16 cellular contexts compared by ENCODE assay signal in genomic region chr7:17988858-17989257, GRCh38. TPM values are rescaled to one million over a fixed set of nuclear protein-coding genes. Genes with fewer than 3 reads are reported as not detected.
DNase-seq lines count a peak whose midpoint lies in the region; ATAC-seq, FAIRE-seq and TF ChIP-seq lines count a peak whose summit lies in the region.
"Had no signal": no experiment of that assay in that cellular context is flagged by ENCODE, and none has a peak within 500 bp of the region (broad histone marks: within the 10 kb centered on the region; RNA-seq: fewer than 3 reads in every experiment).

No MANE protein-coding gene starts in this region.

- no peak for TF ChIP-seq EP300 in H1 (IDR thresholded peaks at IDR 0.05; ENCODE audit: borderline replicate concordance in 1 of 2, low read depth in 2 of 2, low read length in 2 of 2)

- peaks cover 3% of the 10 kb centered on the region; the same call in 1 of the 2 replicates for H3K9me1 ChIP-seq in IMR-90 (ENCODE audit: insufficient read depth, low read length)

- DNase-seq in GM23338 (ENCODE audit: low spot score) (peak; percentile 44), IMR-90 (no peak), H1 (ENCODE audit: low read depth in 1 of 2, low spot score in 2 of 2) (no peak), neuronal stem cell (ENCODE audit: low spot score) (no peak), small intestine (no peak), HuH-7 (ENCODE audit: low spot score) (no peak)
- DNase-seq: CD4-positive, CD25-positive, alpha-beta regulatory T cell; DMS 273 treated with DMSO at 0.1 percent for 48 hours; KG1 had no signal

- 64% methylated on average over 3 of the region's 6 CpGs; no CpG with 5 or more reads in 1 of the 2 experiments for WGBS in IMR-90 (ENCODE audit: extremely low coverage in 2 of 2, insufficient read length in 1 of 2), 2 experiments
- 85% methylated on average over 6 of the region's 6 CpGs; no CpG with 5 or more reads in 1 of the 2 experiments for WGBS in H1 (ENCODE audit: extremely low coverage in 1 of 2, insufficient coverage in 1 of 2, insufficient read length in 1 of 2, insufficient replicate concordance in 2 of 2, low coverage in 1 of 2, low lambda C conversion rate in 2 of 2, missing lambda C conversion rate in 1 of 2), 2 experiments
- no CpG with 5 or more reads among the region's 6 CpGs for WGBS in neuronal stem cell (ENCODE audit: extremely low coverage in 2 of 2, insufficient read length in 2 of 2, insufficient replicate concordance in 1 of 2), 2 donors
- 92 to 95% (median 95%) methylated on average over 6 of the region's 6 CpGs for WGBS in small intestine, 3 donors

- H3K14ac ChIP-seq in IMR-90 (replicated peaks; ENCODE audit: low read depth, low read length) (no peak overlapping the region), H1 (ENCODE audit: insufficient read length) (no peak overlapping the region), neuronal stem cell (ENCODE audit: low read length) (no peak overlapping the region)

- no peak overlapping the region for H2BK5ac ChIP-seq in IMR-90 (ENCODE audit: low read depth, low read length, poor library complexity, severe bottlenecking)
- H2BK5ac ChIP-seq in H1 (ENCODE audit: low read depth, low read length), result no peak overlapping the region
- no peak overlapping the region for H2BK5ac ChIP-seq in neuronal stem cell (ENCODE audit: low read length)

- H3K9me3 ChIP-seq in IMR-90 (ENCODE audit: control insufficient read depth, insufficient read depth, low read length) (no peaks in the 10 kb centered on the region), H1 (ENCODE audit: insufficient read depth in 2 of 2, low read depth in 1 of 2, low read length in 1 of 2) (no peaks in the 10 kb centered on the region), neuronal stem cell (replicated peaks in 1 of 2; ENCODE audit: control insufficient read depth in 2 of 2, insufficient read depth in 1 of 2, low read depth in 1 of 2, low read length in 2 of 2) (no peaks in the 10 kb centered on the region), small intestine (ENCODE audit: control insufficient read depth, low read depth) (no peaks in the 10 kb centered on the region)
- H3K9me3 ChIP-seq: BLaER1 treated with 17β-estradiol and CSF1 and Interleukin-3, amounts not matched to agents 10 nM and 100 nM had no signal

- H4K8ac ChIP-seq in IMR-90 (ENCODE audit: low read depth in 2 of 2, low read length in 2 of 2) (no peak overlapping the region), H1 (ENCODE audit: extremely low read depth, insufficient read depth, low read length) (no peak overlapping the region; the same call in 1 of the 2 replicates), neuronal stem cell (ENCODE audit: low read depth, low read length) (peak overlapping the region; percentile 19)

- H2BK15ac ChIP-seq in IMR-90 (ENCODE audit: low read depth, low read length), result 0 out of 3 replicates have a peak overlapping the region, but pooled peaks have one; percentile 33
- H2BK15ac ChIP-seq in H1 (ENCODE audit: low read length), result no peak overlapping the region
- no peak overlapping the region for H2BK15ac ChIP-seq in neuronal stem cell (ENCODE audit: low read length)

- no peak overlapping the region for H4K5ac ChIP-seq in IMR-90 (ENCODE audit: low read depth, low read length)
- no peak overlapping the region for H4K5ac ChIP-seq in H1 (ENCODE audit: insufficient read length, low read depth, low read length)

- H3K36me3 ChIP-seq in GM23338 (ENCODE audit: insufficient read depth), result no peaks in the 10 kb centered on the region
- no peaks in the 10 kb centered on the region for H3K36me3 ChIP-seq in IMR-90 (ENCODE audit: control insufficient read depth, insufficient read depth, low read length)
- H3K36me3 ChIP-seq in H1 (ENCODE audit: control insufficient read depth in 2 of 4, insufficient read depth in 4 of 4, low read length in 3 of 4), result no peaks in the 10 kb centered on the region
- no peaks in the 10 kb centered on the region for H3K36me3 ChIP-seq in neuronal stem cell (replicated peaks in 1 of 2; ENCODE audit: control insufficient read depth in 2 of 2, insufficient read depth in 2 of 2, low read length in 2 of 2)
- no peaks in the 10 kb centered on the region for H3K36me3 ChIP-seq in small intestine (ENCODE audit: control insufficient read depth in 2 of 2, insufficient read depth in 2 of 2, low read length in 2 of 2)
- H3K36me3 ChIP-seq: BLaER1 treated with 17β-estradiol and CSF1 and Interleukin-3, amounts not matched to agents 10 nM and 100 nM had no signal

- no peak overlapping the region for H3K18ac ChIP-seq in IMR-90 (ENCODE audit: low read depth, low read length)
- H3K18ac ChIP-seq in H1 (ENCODE audit: extremely low read depth, low read length), result no peak overlapping the region
- H3K18ac ChIP-seq in neuronal stem cell (ENCODE audit: low read length), result no peak overlapping the region

- H2AK5ac ChIP-seq in IMR-90 (ENCODE audit: low read depth, low read length) (peak overlapping the region; percentile 48; the same call in 1 of the 2 replicates), H1 (ENCODE audit: low read depth, low read length) (no peak overlapping the region), neuronal stem cell (ENCODE audit: low read depth, low read length) (no peak overlapping the region)

- no peak overlapping the region for H3K9ac ChIP-seq in IMR-90 (ENCODE audit: low read depth, low read length)
- H3K9ac ChIP-seq in H1 (replicated peaks in 1 of 4; ENCODE audit: extremely low read depth in 1 of 4, low read depth in 3 of 4, low read length in 3 of 4), result no peak overlapping the region
- no peak overlapping the region for H3K9ac ChIP-seq in neuronal stem cell (ENCODE audit: low read depth, low read length, poor library complexity)
- H3K9ac ChIP-seq: BLaER1 treated with 17β-estradiol and CSF1 and Interleukin-3, amounts not matched to agents 10 nM and 100 nM had no signal

- no peak overlapping the region for H4K91ac ChIP-seq in IMR-90 (ENCODE audit: insufficient read depth, low read depth, low read length)
- H4K91ac ChIP-seq in H1 (replicated peaks; ENCODE audit: insufficient read length, low read length), result no peak overlapping the region
- H4K91ac ChIP-seq in neuronal stem cell (ENCODE audit: low read depth, low read length, poor library complexity), result no peak overlapping the region

- H3K27me3 ChIP-seq in GM23338 (ENCODE audit: insufficient read depth) (no peaks in the 10 kb centered on the region), IMR-90 (ENCODE audit: control insufficient read depth, insufficient read depth, low read length) (no peaks in the 10 kb centered on the region), H1 (replicated peaks in 1 of 4; ENCODE audit: control insufficient read depth in 3 of 4, extremely low read depth in 1 of 4, insufficient read depth in 3 of 4, low read length in 3 of 4) (no peaks in the 10 kb centered on the region), neuronal stem cell (ENCODE audit: control insufficient read depth in 3 of 3, insufficient read depth in 3 of 3, low read depth in 1 of 3, low read length in 3 of 3) (no peaks in the 10 kb centered on the region), small intestine (ENCODE audit: control insufficient read depth in 2 of 2, insufficient read depth in 2 of 2, low read length in 2 of 2) (no peaks in the 10 kb centered on the region)
- H3K27me3 ChIP-seq: BLaER1 treated with 17β-estradiol and CSF1 and Interleukin-3, amounts not matched to agents 10 nM and 100 nM had no signal

- H3K4me1 ChIP-seq in GM23338 (ENCODE audit: insufficient read depth), result no peaks in the 10 kb centered on the region
- peaks cover 2% of the 10 kb centered on the region; the same call in 1 of the 2 replicates for H3K4me1 ChIP-seq in IMR-90 (ENCODE audit: control insufficient read depth, insufficient read depth, low read length)
- H3K4me1 ChIP-seq in H1 (replicated peaks in 1 of 4; ENCODE audit: control insufficient read depth in 3 of 4, insufficient read depth in 4 of 4, low read length in 3 of 4), result no peaks in the 10 kb centered on the region
- peaks cover 0 to 5% of the 10 kb centered on the region in 2 donors for H3K4me1 ChIP-seq in neuronal stem cell (ENCODE audit: control insufficient read depth in 2 of 2, insufficient read depth in 1 of 2, low read depth in 1 of 2, low read length in 2 of 2)
- H3K4me1 ChIP-seq in small intestine (ENCODE audit: control insufficient read depth in 2 of 2, insufficient read depth in 1 of 2, low read depth in 1 of 2, low read length in 1 of 2), result no peaks in the 10 kb centered on the region

- no peaks in the 10 kb centered on the region for H3K36me3 Mint-ChIP-seq in GM23338 (ENCODE audit: low read depth)
- H3K36me3 Mint-ChIP-seq: CD4-positive, CD25-positive, alpha-beta regulatory T cell had no signal

- H2AFZ ChIP-seq in GM23338 (peak overlapping the region; percentile 53; the same call in 1 of the 2 replicates), IMR-90 (replicated peaks; ENCODE audit: low read length, poor library complexity) (no peak overlapping the region), H1 (ENCODE audit: low read length) (peak overlapping the region; percentile 8; the same call in 1 of the 2 replicates), neuronal stem cell (ENCODE audit: low read length) (no peak overlapping the region)

- H3K27me3 Mint-ChIP-seq in GM23338 (ENCODE audit: insufficient read depth, low read depth, poor library complexity), result peaks cover 5% of the 10 kb centered on the region
- H3K27me3 Mint-ChIP-seq: CD4-positive, CD25-positive, alpha-beta regulatory T cell had no signal

- no peak overlapping the region for H3K4me2 ChIP-seq in GM23338
- H3K4me2 ChIP-seq in IMR-90 (ENCODE audit: low read depth, low read length), result no peak overlapping the region
- no peak overlapping the region for H3K4me2 ChIP-seq in H1 (ENCODE audit: insufficient read depth in 1 of 2, low read depth in 2 of 2, low read length in 2 of 2)
- H3K4me2 ChIP-seq in neuronal stem cell (ENCODE audit: insufficient read depth, low read length, poor library complexity, severe bottlenecking), result no peak overlapping the region

- peaks cover 6% of the 10 kb centered on the region; the same call in 2 of the 3 replicates for H3K4me1 Mint-ChIP-seq in GM23338
- H3K4me1 Mint-ChIP-seq: CD4-positive, CD25-positive, alpha-beta regulatory T cell had no signal

- no peaks in the 10 kb centered on the region for H4K20me1 ChIP-seq in GM23338 (replicated peaks; ENCODE audit: insufficient read depth)
- no peaks in the 10 kb centered on the region for H4K20me1 ChIP-seq in IMR-90 (ENCODE audit: insufficient read depth, low read length)
- no peaks in the 10 kb centered on the region for H4K20me1 ChIP-seq in H1 (replicated peaks in 1 of 2; ENCODE audit: control insufficient read depth in 1 of 2, insufficient read depth in 2 of 2, low read length in 2 of 2)
- H4K20me1 ChIP-seq: BLaER1 treated with 17β-estradiol and CSF1 and Interleukin-3, amounts not matched to agents 10 nM and 100 nM had no signal

- CTCF ChIA-PET in IMR-90 (lab: Yijun Ruan, JAX), result no interaction called here
- CTCF ChIA-PET in H1 (lab: Charles Lee; ENCODE audit: partially characterized antibody), result interaction anchor here (0.7 to 12.3 kb wide), 7 partner anchors 10 to 366 kb away, joined by 3 to 149 read pairs (median 4); no protein-coding TSS in a partner anchor

- no peaks in the 10 kb centered on the region for H3K9me3 Mint-ChIP-seq in GM23338

- no TSS peak for BruUV-seq in IMR-90 (replicated peaks; lab: Mats Ljungman, UMichigan)

- in situ Hi-C loops in IMR-90 (cut with MboI; ENCODE audit: low sequenced_read_pairs), result no loop called here

- H3K4ac ChIP-seq in IMR-90 (ENCODE audit: low read depth, low read length) (no peak overlapping the region), H1 (replicated peaks; ENCODE audit: insufficient read length, low read depth, low read length) (no peak overlapping the region), neuronal stem cell (ENCODE audit: low read length) (no peak overlapping the region)

- H3K27ac ChIP-seq in GM23338 (ENCODE audit: low read depth) (no peak overlapping the region), IMR-90 (ENCODE audit: insufficient read depth, low read length) (no peak overlapping the region), H1 (ENCODE audit: low read depth, low read length) (no peak overlapping the region), neuronal stem cell (replicated peaks; ENCODE audit: low read length) (no peak overlapping the region), small intestine (ENCODE audit: low read depth in 1 of 2, low read length in 1 of 2) (no peak overlapping the region)
- H3K27ac ChIP-seq: BLaER1 treated with 17β-estradiol and CSF1 and Interleukin-3, amounts not matched to agents 10 nM and 100 nM had no signal

- H2BK20ac ChIP-seq in IMR-90 (ENCODE audit: low read depth, low read length) (no peak overlapping the region), H1 (ENCODE audit: low read length) (no peak overlapping the region)

- intact Hi-C loops in IMR-90 (cut with micrococcal nuclease), result no loop called here

- TF ChIP-seq RAD21 in IMR-90 (IDR thresholded peaks at IDR 0.05; ENCODE audit: low read length) (no peak), H1 (IDR thresholded peaks at IDR 0.05 in 1 of 2, conservative IDR thresholded peaks at IDR 0.05 in 1 of 2; ENCODE audit: low read depth in 2 of 2, low read length in 2 of 2) (peak; percentile 38 to 53)

- no peaks in the 10 kb centered on the region for H3F3A ChIP-seq in GM23338 (replicated peaks; ENCODE audit: low read depth)

- H3K27ac Mint-ChIP-seq in GM23338, result no peak overlapping the region
- H3K27ac Mint-ChIP-seq: CD4-positive, CD25-positive, alpha-beta regulatory T cell had no signal

- ATAC-seq in GM23338, result peak; percentile 62
- ATAC-seq in IMR-90 (ENCODE audit: low read depth), result no peak
- ATAC-seq in HG03565 (IDR thresholded peaks at IDR 0.05; ENCODE audit: unreplicated experiment), result no peak

- H2BK120ac ChIP-seq in IMR-90 (ENCODE audit: low read depth, low read length) (no peak overlapping the region; the same call in 1 of the 2 replicates), H1 (replicated peaks; ENCODE audit: low read depth, low read length) (no peak overlapping the region), neuronal stem cell (ENCODE audit: low read depth, low read length) (no peak overlapping the region)

- no peak overlapping the region for H3K56ac ChIP-seq in IMR-90 (ENCODE audit: extremely low read depth, insufficient read depth, low read length)
- no peak overlapping the region for H3K56ac ChIP-seq in H1 (replicated peaks; ENCODE audit: insufficient read length, low read depth, low read length)

- H2AK9ac ChIP-seq in IMR-90 (replicated peaks; ENCODE audit: low read depth, low read length, poor library complexity), result no peak overlapping the region

- no peaks in the 10 kb centered on the region for H3K23me2 ChIP-seq in H1 (ENCODE audit: low read depth, low read length)

- no peak overlapping the region for H3K4me3 Mint-ChIP-seq in GM23338
- H3K4me3 Mint-ChIP-seq: CD4-positive, CD25-positive, alpha-beta regulatory T cell had no signal

- dilution Hi-C loops in IMR-90 (cut with HindIII; ENCODE audit: low sequenced_read_pairs, unreplicated experiment), result no loop called here

- POLR2A ChIA-PET in IMR-90 (lab: Charles Lee; ENCODE audit: unreplicated experiment), result no interaction called here
- POLR2A ChIA-PET in H1 (lab: Charles Lee; ENCODE audit: partially characterized antibody), result no interaction called here

- H3K23ac ChIP-seq in IMR-90 (ENCODE audit: low read depth, low read length) (no peak overlapping the region), H1 (ENCODE audit: insufficient read length) (no peak overlapping the region), neuronal stem cell (ENCODE audit: low read depth, low read length, poor library complexity) (no peak overlapping the region)

- H3K9me2 ChIP-seq in GM23338 (ENCODE audit: insufficient read depth), result no peaks in the 10 kb centered on the region

- H3K4me3 ChIP-seq in GM23338, result no peak overlapping the region
- H3K4me3 ChIP-seq in IMR-90 (ENCODE audit: insufficient read depth, low read depth, low read length), result no peak overlapping the region
- no peak overlapping the region for H3K4me3 ChIP-seq in H1 (ENCODE audit: extremely low read depth in 1 of 4, insufficient read depth in 2 of 4, low read depth in 3 of 4, low read length in 4 of 4)
- no peak overlapping the region for H3K4me3 ChIP-seq in neuronal stem cell (ENCODE audit: low read length in 2 of 2)
- no peak overlapping the region for H3K4me3 ChIP-seq in small intestine (ENCODE audit: low read depth in 1 of 2, low read length in 2 of 2)
- H3K4me3 ChIP-seq: BLaER1 treated with 17β-estradiol and CSF1 and Interleukin-3, amounts not matched to agents 10 nM and 100 nM had no signal

- no peak for TF ChIP-seq POLR2A in IMR-90 (IDR thresholded peaks at IDR 0.05; ENCODE audit: low read depth, low read length)
- no peak for TF ChIP-seq POLR2A in H1 (IDR thresholded peaks at IDR 0.05; ENCODE audit: control extremely low read depth in 1 of 2, low read depth in 2 of 2, low read length in 2 of 2)

- no peak for FAIRE-seq in H1 (lab: Jason Lieb, UNC)
- FAIRE-seq in small intestine (lab: Jason Lieb, UNC), result no peak
- FAIRE-seq: H54, HepG2, HTR-8/SVneo had no signal

- H2BK12ac ChIP-seq in H1 (ENCODE audit: low read depth, low read length) (no peak overlapping the region), neuronal stem cell (ENCODE audit: low read length) (no peak overlapping the region)

- H3K79me2 ChIP-seq in GM23338 (replicated peaks; ENCODE audit: insufficient read depth) (no peaks in the 10 kb centered on the region), H1 (ENCODE audit: control insufficient read depth in 1 of 2, insufficient read depth in 2 of 2, low read length in 2 of 2) (no peaks in the 10 kb centered on the region)

- H3K79me1 ChIP-seq in IMR-90 (ENCODE audit: low read depth in 1 of 2, low read length in 2 of 2) (no peaks in the 10 kb centered on the region), H1 (ENCODE audit: low read depth, low read length) (no peaks in the 10 kb centered on the region), neuronal stem cell (ENCODE audit: low read depth, low read length) (no peaks in the 10 kb centered on the region)

- TF ChIP-seq CTCF in GM23338 (conservative IDR thresholded peaks at IDR 0.05; ENCODE audit: low read depth in 2 of 2) (peak; percentile 28 to 62; a peak in 3 of 4 replicates), IMR-90 (conservative IDR thresholded peaks at IDR 0.05; ENCODE audit: low read depth, low read length) (no peak), H1 (IDR thresholded peaks at IDR 0.05; ENCODE audit: control extremely low read depth in 1 of 3, insufficient read depth in 1 of 3, low read depth in 1 of 3, low read length in 3 of 3) (peak in 2 of 3 experiments; percentile 29 to 33; a peak in 3 of 4 replicates)

RNA-seq across cellular contexts. Expression of gene PRPS1L1, which starts 38.8 kb away (rescaled TPM):
- total RNA-seq in GM23338 (2014; rRNA removed; shearing (Covaris generic)), result not detected in 2 replicates
- polyA plus RNA-seq in GM23338 (2016; fragmentation: Nextera tagmentation; extraction: Ambion mirVana) (not detected in 2 replicates), IMR-90 (2012; rRNA removed) (not detected in 2 replicates), H1 (2011; rRNA removed) (not detected in 2 replicates), small intestine (not detected)
- total RNA-seq in IMR-90 (2012; rRNA removed), result not detected in 2 replicates
- polyA plus RNA-seq in IMR-90 (2012; cell fraction: cytosol; rRNA removed), result not detected in 2 replicates
- not detected in 2 replicates for polyA plus RNA-seq in IMR-90 (2012; cell fraction: nucleus; rRNA removed; ENCODE audit: low replicate concordance)
- total RNA-seq in H1 (2021; fragmentation: NEBNext Ultra II Directional; extraction: Animal tissue kit (Norgen Biotek cat#: 25700)), result not detected in 2 replicates
- not detected for polyA plus RNA-seq in H1 (2011; cell fraction: cytosol; rRNA removed)
- polyA plus RNA-seq in H1 (2011; cell fraction: nucleus; rRNA removed), result not detected
- polyA plus RNA-seq in H1 (2012, experiment 1 of 2), result not detected in 4 replicates
- polyA plus RNA-seq in H1 (2012, experiment 2 of 2), result not detected
- not detected for polyA plus RNA-seq in H1 (2013, experiment 1 of 2)
- not detected for polyA plus RNA-seq in H1 (2013, experiment 2 of 2)
- not detected in 2 replicates for polyA minus RNA-seq in H1 (2011; rRNA and poly(A)+ RNA removed)
- not detected for polyA minus RNA-seq in H1 (2011; cell fraction: cytosol; rRNA and poly(A)+ RNA removed)
- not detected for polyA minus RNA-seq in H1 (2011; cell fraction: nucleus; rRNA and poly(A)+ RNA removed)
- not detected for polyA plus RNA-seq in neuronal stem cell (2013, experiment 1 of 2)
- polyA plus RNA-seq in neuronal stem cell (2013, experiment 2 of 2), result not detected
- total RNA-seq: A172; CD4-positive, CD25-positive, alpha-beta regulatory T cell; Daoy; HepG2 had no signal
- polyA plus RNA-seq: CD4-positive, CD25-positive, alpha-beta regulatory T cell; HepG2 had no signal

RNA-seq across cellular contexts. Expression of gene SNX13, which starts 48.6 kb away (rescaled TPM):
- total RNA-seq in GM23338 (2014; rRNA removed; shearing (Covaris generic)), result 26.4 and 42.7 TPM in 2 replicates
- polyA plus RNA-seq in GM23338 (2016; fragmentation: Nextera tagmentation; extraction: Ambion mirVana) (6.9 and 7.5 TPM in 2 replicates), IMR-90 (2012; rRNA removed) (6.7 and 9.0 TPM in 2 replicates), H1 (2011; rRNA removed) (5.5 and 7.7 TPM in 2 replicates), small intestine (1 to 10 TPM; 5.7 to 9.4 (median 5.8) TPM)
- total RNA-seq in IMR-90 (2012; rRNA removed), result 24.9 and 40.8 TPM in 2 replicates
- polyA plus RNA-seq in IMR-90 (2012; cell fraction: cytosol; rRNA removed), result 0.88 and 3.8 TPM in 2 replicates
- 2.5 and 11.4 TPM in 2 replicates for polyA plus RNA-seq in IMR-90 (2012; cell fraction: nucleus; rRNA removed; ENCODE audit: low replicate concordance)
- total RNA-seq in H1 (2021; fragmentation: NEBNext Ultra II Directional; extraction: Animal tissue kit (Norgen Biotek cat#: 25700)), result 27.0 and 27.4 TPM in 2 replicates
- polyA plus RNA-seq in H1 (2011; cell fraction: cytosol; rRNA removed), result 9.6 TPM
- 12.6 TPM for polyA plus RNA-seq in H1 (2011; cell fraction: nucleus; rRNA removed)
- 8.7 to 16.9 TPM (median 15.2 TPM) in 4 replicates for polyA plus RNA-seq in H1 (2012, experiment 1 of 2)
- 0.60 TPM for polyA plus RNA-seq in H1 (2012, experiment 2 of 2)
- 14.3 TPM for polyA plus RNA-seq in H1 (2013, experiment 1 of 2)
- 16.8 TPM for polyA plus RNA-seq in H1 (2013, experiment 2 of 2)
- 17.6 and 26.4 TPM in 2 replicates for polyA minus RNA-seq in H1 (2011; rRNA and poly(A)+ RNA removed)
- polyA minus RNA-seq in H1 (2011; cell fraction: cytosol; rRNA and poly(A)+ RNA removed), result 9.8 TPM
- polyA minus RNA-seq in H1 (2011; cell fraction: nucleus; rRNA and poly(A)+ RNA removed), result 70.5 TPM
- 13.0 TPM for polyA plus RNA-seq in neuronal stem cell (2013, experiment 1 of 2)
- polyA plus RNA-seq in neuronal stem cell (2013, experiment 2 of 2), result 13.2 TPM

Comparison
In these comparisons a context has a peak if more than half of its experiments do, and no peak if none do; other contexts are left out.
1. H2AFZ ChIP-seq: peak in GM23338 (single experiment) and H1 (single experiment); none in IMR-90 (single experiment) and neuronal stem cell (single experiment).